ENCODE assay signal across 1 cellular context in the genomic region with DNA sequence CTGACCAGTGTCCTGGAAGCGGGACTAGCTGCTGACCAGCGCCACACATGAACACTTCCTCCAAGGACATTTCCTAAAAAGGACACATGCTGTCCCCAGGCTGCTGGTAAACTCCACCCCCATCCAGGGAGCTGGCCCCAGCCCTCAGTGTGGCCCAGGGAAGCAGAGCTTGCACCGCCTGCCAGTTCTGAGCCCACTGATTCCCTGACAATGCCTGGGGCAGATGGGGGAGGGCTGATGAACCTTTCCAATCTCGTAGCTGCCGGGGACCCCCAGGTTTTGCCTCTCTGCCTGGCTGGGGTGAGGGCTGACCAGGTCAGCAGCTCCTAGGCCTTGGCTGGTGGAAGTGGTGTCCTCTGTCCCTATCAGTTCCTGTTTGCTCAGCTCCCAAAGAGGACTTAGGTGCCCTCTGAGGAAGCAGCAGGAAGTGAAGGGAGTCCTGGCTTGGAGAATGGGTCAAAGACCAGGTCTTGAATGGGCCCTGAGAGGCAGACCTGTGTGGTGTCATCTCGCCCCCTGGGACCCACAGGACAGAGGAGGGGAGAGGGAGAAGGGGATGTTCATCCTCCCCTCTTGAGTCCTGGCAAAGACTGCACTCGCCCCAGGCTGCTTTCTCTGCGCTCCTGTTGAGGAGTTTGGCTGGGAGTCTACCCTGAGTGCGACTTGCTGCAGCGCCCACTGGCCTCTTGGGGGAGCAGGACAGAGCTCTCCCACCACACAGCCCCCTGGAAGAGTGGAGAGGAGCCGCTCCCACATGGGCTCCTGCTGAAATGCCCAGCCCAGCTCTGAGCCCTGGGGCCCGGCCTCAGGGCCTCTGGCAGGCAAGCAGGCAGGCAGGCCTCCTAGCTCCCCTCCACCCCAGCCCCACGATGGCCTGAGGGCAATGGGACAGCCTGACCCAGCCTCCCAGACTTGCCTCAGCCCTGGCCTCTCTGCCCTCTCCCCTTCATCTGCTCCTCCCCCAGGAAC.
TF ChIP-seq lines count a peak whose summit lies in the region.

No MANE protein-coding gene starts in this region.

TF ChIP-seq in HepG2, 621 proteins besides CTCF, POLR2A, EP300 and RAD21 (continues in another document):
- TF ChIP-seq ZNF501 (CRISPR knock-in tag; IDR thresholded peaks at IDR 0.05) (0 out of 2 replicates have a peak, but pooled peaks have one; percentile 40), TOPORS (CRISPR knock-in tag; IDR thresholded peaks at IDR 0.05) (no peak), ZNF143 (CRISPR knock-in tag; IDR thresholded peaks at IDR 0.05) (0 out of 2 replicates have a peak, but pooled peaks have one; percentile 11), ZNF589 (CRISPR knock-in tag; conservative IDR thresholded peaks at IDR 0.05) (peak; percentile 55; the same call in 1 of the 2 replicates), FOXK2 (IDR thresholded peaks at IDR 0.05) (no peak), THYN1 (CRISPR knock-in tag; IDR thresholded peaks at IDR 0.05; ENCODE audit: borderline replicate concordance, low read depth) (no peak), ESRRA (CRISPR knock-in tag; IDR thresholded peaks at IDR 0.05; ENCODE audit: low read depth) (peak; percentile 57; the same call in 1 of the 2 replicates), MAFK (conservative IDR thresholded peaks at IDR 0.05 in 1 of 2, IDR thresholded peaks at IDR 0.05 in 1 of 2; ENCODE audit: low read length in 2 of 2) (no peak), ZNF350 (CRISPR knock-in tag; IDR thresholded peaks at IDR 0.05; ENCODE audit: borderline replicate concordance, low read depth) (peak; percentile 66), ZKSCAN8 (CRISPR knock-in tag; IDR thresholded peaks at IDR 0.05; ENCODE audit: borderline replicate concordance) (no peak), HHEX (CRISPR knock-in tag; IDR thresholded peaks at IDR 0.05) (no peak), ZFP36L2 (CRISPR knock-in tag; IDR thresholded peaks at IDR 0.05) (no peak), AGO2 (optimal IDR thresholded peaks at IDR 0.05; ENCODE audit: low read depth, low read length) (peak; percentile 79), ZNF230 (CRISPR knock-in tag; IDR thresholded peaks at IDR 0.05) (no peak), CAMTA2 (CRISPR knock-in tag; IDR thresholded peaks at IDR 0.05; ENCODE audit: borderline replicate concordance) (no peak), ZNF615 (CRISPR knock-in tag; IDR thresholded peaks at IDR 0.05; ENCODE audit: borderline replicate concordance) (no peak), YEATS2 (CRISPR knock-in tag; IDR thresholded peaks at IDR 0.05; ENCODE audit: borderline replicate concordance) (peak; percentile 19; the same call in 1 of the 2 replicates), ZC3H13 (CRISPR knock-in tag; IDR thresholded peaks at IDR 0.05) (peak; percentile 65; the same call in 1 of the 2 replicates), IKZF1 (IDR thresholded peaks at IDR 0.05) (no peak), ZNF260 (CRISPR knock-in tag; IDR thresholded peaks at IDR 0.05; ENCODE audit: borderline replicate concordance, low read depth) (no peak), SRF (IDR thresholded peaks at IDR 0.05; ENCODE audit: low read depth, low read length) (peak; percentile 93), SALL2 (CRISPR knock-in tag; IDR thresholded peaks at IDR 0.05) (no peak), KDM1A (CRISPR knock-in tag; IDR thresholded peaks at IDR 0.05) (no peak), IRF2 (CRISPR knock-in tag; IDR thresholded peaks at IDR 0.05) (peak; percentile 26; the same call in 1 of the 2 replicates), ZNF788 (CRISPR knock-in tag; IDR thresholded peaks at IDR 0.05; ENCODE audit: borderline replicate concordance) (peak; percentile 78; the same call in 1 of the 2 replicates), ZNF296 (CRISPR knock-in tag; conservative IDR thresholded peaks at IDR 0.05) (no peak), MXI1 (IDR thresholded peaks at IDR 0.05; ENCODE audit: borderline replicate concordance, low read depth, low read length) (no peak; the same call in 2 of the 3 replicates), NKX3-1 (CRISPR knock-in tag; IDR thresholded peaks at IDR 0.05) (no peak)
- TF ChIP-seq, protein P1, sequence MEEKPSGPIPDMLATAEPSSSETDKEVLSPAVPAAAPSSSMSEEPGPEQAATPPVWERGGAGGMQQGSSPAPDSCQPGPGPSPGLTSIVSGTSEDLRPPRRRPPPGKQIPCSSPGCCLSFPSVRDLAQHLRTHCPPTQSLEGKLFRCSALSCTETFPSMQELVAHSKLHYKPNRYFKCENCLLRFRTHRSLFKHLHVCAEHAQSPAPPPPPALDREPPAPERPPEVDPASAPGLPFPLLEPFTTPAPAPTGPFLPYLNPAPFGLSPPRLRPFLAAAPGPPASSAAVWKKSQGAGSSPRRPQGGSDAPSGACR (CRISPR knock-in tag; IDR thresholded peaks at IDR 0.05): 0 out of 2 replicates have a peak, but pooled peaks have one; percentile 35
- TF ChIP-seq, protein P2, sequence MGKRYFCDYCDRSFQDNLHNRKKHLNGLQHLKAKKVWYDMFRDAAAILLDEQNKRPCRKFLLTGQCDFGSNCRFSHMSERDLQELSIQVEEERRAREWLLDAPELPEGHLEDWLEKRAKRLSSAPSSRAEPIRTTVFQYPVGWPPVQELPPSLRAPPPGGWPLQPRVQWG (CRISPR knock-in tag; IDR thresholded peaks at IDR 0.05; ENCODE audit: borderline replicate concordance, low read depth): no peak
- TF ChIP-seq, protein P3, sequence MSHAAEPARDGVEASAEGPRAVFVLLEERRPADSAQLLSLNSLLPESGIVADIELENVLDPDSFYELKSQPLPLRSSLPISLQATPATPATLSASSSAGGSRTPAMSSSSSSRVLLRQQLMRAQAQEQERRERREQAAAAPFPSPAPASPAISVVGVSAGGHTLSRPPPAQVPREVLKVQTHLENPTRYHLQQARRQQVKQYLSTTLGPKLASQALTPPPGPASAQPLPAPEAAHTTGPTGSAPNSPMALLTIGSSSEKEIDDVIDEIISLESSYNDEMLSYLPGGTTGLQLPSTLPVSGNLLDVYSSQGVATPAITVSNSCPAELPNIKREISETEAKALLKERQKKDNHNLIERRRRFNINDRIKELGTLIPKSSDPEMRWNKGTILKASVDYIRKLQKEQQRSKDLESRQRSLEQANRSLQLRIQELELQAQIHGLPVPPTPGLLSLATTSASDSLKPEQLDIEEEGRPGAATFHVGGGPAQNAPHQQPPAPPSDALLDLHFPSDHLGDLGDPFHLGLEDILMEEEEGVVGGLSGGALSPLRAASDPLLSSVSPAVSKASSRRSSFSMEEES (CRISPR knock-in tag; IDR thresholded peaks at IDR 0.05): no peak
- TF ChIP-seq, protein P4, sequence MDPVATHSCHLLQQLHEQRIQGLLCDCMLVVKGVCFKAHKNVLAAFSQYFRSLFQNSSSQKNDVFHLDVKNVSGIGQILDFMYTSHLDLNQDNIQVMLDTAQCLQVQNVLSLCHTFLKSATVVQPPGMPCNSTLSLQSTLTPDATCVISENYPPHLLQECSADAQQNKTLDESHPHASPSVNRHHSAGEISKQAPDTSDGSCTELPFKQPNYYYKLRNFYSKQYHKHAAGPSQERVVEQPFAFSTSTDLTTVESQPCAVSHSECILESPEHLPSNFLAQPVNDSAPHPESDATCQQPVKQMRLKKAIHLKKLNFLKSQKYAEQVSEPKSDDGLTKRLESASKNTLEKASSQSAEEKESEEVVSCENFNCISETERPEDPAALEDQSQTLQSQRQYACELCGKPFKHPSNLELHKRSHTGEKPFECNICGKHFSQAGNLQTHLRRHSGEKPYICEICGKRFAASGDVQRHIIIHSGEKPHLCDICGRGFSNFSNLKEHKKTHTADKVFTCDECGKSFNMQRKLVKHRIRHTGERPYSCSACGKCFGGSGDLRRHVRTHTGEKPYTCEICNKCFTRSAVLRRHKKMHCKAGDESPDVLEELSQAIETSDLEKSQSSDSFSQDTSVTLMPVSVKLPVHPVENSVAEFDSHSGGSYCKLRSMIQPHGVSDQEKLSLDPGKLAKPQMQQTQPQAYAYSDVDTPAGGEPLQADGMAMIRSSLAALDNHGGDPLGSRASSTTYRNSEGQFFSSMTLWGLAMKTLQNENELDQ (CRISPR knock-in tag; IDR thresholded peaks at IDR 0.05; ENCODE audit: borderline replicate concordance): no peak
- TF ChIP-seq, protein P5, sequence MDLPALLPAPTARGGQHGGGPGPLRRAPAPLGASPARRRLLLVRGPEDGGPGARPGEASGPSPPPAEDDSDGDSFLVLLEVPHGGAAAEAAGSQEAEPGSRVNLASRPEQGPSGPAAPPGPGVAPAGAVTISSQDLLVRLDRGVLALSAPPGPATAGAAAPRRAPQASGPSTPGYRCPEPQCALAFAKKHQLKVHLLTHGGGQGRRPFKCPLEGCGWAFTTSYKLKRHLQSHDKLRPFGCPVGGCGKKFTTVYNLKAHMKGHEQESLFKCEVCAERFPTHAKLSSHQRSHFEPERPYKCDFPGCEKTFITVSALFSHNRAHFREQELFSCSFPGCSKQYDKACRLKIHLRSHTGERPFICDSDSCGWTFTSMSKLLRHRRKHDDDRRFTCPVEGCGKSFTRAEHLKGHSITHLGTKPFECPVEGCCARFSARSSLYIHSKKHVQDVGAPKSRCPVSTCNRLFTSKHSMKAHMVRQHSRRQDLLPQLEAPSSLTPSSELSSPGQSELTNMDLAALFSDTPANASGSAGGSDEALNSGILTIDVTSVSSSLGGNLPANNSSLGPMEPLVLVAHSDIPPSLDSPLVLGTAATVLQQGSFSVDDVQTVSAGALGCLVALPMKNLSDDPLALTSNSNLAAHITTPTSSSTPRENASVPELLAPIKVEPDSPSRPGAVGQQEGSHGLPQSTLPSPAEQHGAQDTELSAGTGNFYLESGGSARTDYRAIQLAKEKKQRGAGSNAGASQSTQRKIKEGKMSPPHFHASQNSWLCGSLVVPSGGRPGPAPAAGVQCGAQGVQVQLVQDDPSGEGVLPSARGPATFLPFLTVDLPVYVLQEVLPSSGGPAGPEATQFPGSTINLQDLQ (CRISPR knock-in tag; IDR thresholded peaks at IDR 0.05): no peak
- TF ChIP-seq, protein P6, sequence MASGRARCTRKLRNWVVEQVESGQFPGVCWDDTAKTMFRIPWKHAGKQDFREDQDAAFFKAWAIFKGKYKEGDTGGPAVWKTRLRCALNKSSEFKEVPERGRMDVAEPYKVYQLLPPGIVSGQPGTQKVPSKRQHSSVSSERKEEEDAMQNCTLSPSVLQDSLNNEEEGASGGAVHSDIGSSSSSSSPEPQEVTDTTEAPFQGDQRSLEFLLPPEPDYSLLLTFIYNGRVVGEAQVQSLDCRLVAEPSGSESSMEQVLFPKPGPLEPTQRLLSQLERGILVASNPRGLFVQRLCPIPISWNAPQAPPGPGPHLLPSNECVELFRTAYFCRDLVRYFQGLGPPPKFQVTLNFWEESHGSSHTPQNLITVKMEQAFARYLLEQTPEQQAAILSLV (CRISPR knock-in tag; IDR thresholded peaks at IDR 0.05; ENCODE audit: borderline replicate concordance): no peak
- TF ChIP-seq, protein P7, sequence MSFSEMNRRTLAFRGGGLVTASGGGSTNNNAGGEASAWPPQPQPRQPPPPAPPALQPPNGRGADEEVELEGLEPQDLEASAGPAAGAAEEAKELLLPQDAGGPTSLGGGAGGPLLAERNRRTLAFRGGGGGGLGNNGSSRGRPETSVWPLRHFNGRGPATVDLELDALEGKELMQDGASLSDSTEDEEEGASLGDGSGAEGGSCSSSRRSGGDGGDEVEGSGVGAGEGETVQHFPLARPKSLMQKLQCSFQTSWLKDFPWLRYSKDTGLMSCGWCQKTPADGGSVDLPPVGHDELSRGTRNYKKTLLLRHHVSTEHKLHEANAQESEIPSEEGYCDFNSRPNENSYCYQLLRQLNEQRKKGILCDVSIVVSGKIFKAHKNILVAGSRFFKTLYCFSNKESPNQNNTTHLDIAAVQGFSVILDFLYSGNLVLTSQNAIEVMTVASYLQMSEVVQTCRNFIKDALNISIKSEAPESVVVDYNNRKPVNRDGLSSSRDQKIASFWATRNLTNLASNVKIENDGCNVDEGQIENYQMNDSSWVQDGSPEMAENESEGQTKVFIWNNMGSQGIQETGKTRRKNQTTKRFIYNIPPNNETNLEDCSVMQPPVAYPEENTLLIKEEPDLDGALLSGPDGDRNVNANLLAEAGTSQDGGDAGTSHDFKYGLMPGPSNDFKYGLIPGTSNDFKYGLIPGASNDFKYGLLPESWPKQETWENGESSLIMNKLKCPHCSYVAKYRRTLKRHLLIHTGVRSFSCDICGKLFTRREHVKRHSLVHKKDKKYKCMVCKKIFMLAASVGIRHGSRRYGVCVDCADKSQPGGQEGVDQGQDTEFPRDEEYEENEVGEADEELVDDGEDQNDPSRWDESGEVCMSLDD (CRISPR knock-in tag; IDR thresholded peaks at IDR 0.05; ENCODE audit: borderline replicate concordance): no peak
- TF ChIP-seq, protein P8, sequence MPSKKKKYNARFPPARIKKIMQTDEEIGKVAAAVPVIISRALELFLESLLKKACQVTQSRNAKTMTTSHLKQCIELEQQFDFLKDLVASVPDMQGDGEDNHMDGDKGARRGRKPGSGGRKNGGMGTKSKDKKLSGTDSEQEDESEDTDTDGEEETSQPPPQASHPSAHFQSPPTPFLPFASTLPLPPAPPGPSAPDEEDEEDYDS (CRISPR knock-in tag; IDR thresholded peaks at IDR 0.05): peak; percentile 33; the same call in 1 of the 2 replicates
- TF ChIP-seq, protein P9, sequence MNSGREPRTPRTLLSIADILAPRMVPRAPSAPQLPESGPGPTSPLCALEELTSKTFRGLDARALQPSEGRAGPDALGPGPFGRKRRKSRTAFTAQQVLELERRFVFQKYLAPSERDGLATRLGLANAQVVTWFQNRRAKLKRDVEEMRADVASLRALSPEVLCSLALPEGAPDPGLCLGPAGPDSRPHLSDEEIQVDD (CRISPR knock-in tag; IDR thresholded peaks at IDR 0.05; ENCODE audit: borderline replicate concordance): no peak
- TF ChIP-seq, protein P10, sequence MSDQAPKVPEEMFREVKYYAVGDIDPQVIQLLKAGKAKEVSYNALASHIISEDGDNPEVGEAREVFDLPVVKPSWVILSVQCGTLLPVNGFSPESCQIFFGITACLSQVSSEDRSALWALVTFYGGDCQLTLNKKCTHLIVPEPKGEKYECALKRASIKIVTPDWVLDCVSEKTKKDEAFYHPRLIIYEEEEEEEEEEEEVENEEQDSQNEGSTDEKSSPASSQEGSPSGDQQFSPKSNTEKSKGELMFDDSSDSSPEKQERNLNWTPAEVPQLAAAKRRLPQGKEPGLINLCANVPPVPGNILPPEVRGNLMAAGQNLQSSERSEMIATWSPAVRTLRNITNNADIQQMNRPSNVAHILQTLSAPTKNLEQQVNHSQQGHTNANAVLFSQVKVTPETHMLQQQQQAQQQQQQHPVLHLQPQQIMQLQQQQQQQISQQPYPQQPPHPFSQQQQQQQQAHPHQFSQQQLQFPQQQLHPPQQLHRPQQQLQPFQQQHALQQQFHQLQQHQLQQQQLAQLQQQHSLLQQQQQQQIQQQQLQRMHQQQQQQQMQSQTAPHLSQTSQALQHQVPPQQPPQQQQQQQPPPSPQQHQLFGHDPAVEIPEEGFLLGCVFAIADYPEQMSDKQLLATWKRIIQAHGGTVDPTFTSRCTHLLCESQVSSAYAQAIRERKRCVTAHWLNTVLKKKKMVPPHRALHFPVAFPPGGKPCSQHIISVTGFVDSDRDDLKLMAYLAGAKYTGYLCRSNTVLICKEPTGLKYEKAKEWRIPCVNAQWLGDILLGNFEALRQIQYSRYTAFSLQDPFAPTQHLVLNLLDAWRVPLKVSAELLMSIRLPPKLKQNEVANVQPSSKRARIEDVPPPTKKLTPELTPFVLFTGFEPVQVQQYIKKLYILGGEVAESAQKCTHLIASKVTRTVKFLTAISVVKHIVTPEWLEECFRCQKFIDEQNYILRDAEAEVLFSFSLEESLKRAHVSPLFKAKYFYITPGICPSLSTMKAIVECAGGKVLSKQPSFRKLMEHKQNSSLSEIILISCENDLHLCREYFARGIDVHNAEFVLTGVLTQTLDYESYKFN (CRISPR knock-in tag; conservative IDR thresholded peaks at IDR 0.05): peak; percentile 75
